ENCODE assay signal across 19 cellular contexts in the genomic region with DNA sequence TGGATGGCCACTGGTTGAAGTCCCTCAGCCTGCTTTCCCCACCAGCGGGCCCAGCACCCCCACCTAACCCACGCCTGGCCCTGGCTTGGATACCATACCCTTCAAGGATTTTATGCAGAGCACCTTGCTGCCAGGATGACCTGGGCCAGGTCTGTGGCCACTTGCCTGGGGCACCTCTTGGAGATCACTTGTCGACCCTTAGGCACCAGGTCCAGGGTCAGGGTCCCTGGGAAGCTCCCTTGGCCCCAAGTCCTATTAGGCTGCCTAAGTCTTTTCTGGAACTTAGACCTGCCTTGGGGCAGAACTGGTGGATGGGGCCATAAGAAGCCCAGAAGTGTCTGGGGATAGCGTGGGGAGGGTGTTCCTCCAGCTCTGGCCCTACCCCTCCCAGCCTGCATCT.
"Had no signal": no experiment of that assay in that cellular context is flagged by ENCODE, and none has a peak within 500 bp of the region (broad histone marks: within the 10 kb centered on the region; RNA-seq: fewer than 3 reads in every experiment).

No MANE protein-coding gene starts in this region.

- H3K4me3 ChIP-seq: esophagus muscularis mucosa, gastrocnemius medialis, heart right ventricle, mucosa of descending colon, testis, transverse colon had no signal

- H3K4me3 Mint-ChIP-seq: naive thymus-derived CD8-positive, alpha-beta T cell; stimulated activated naive B cell treated with anti-CD40 and anti-IgM and Interleukin-4, amounts not matched to agents 10 μg/mL and 1 μg/mL and 100 μg/mL, for 72 hours; stimulated activated naive CD8-positive, alpha-beta T cell treated with anti-CD3 and anti-CD28 coated beads, Interleukin-15, amount 100 ng/mL, for 72 hours had no signal

- H3K4me1 ChIP-seq: esophagus muscularis mucosa, testis had no signal

- H3K9me3 ChIP-seq: gastrocnemius medialis, testis had no signal

- ATAC-seq: effector memory CD8-positive, alpha-beta T cell; left lobe of liver; mucosa of descending colon; naive thymus-derived CD8-positive, alpha-beta T cell; sciatic nerve; stimulated activated naive B cell treated with anti-CD40 and anti-IgM and Interleukin-4, amounts not matched to agents 10 μg/mL and 1 μg/mL and 100 μg/mL, for 72 hours; stimulated activated naive CD8-positive, alpha-beta T cell treated with anti-CD3 and anti-CD28 coated beads, Interleukin-15, amount 100 ng/mL, for 72 hours had no signal

- DNase-seq: effector memory CD8-positive, alpha-beta T cell; heart right ventricle; hypothalamus; islet precursor cell; mucosa of descending colon; naive thymus-derived CD8-positive, alpha-beta T cell; spleen; stimulated activated CD4-positive, alpha-beta T cell treated with anti-CD3 and anti-CD28 coated beads, Interleukin-15, amount 100 ng/mL, for 24 hours; stimulated activated CD4-positive, alpha-beta T cell treated with anti-CD3 and anti-CD28 coated beads, Interleukin-1b, Interleukin-23, amount 100 ng/mL, for 48 hours; stimulated activated CD4-positive, alpha-beta T cell treated with anti-CD3 and anti-CD28 coated beads, Interleukin-4, amount 100 ng/mL, for 24 hours; stimulated activated naive B cell treated with anti-CD40 and anti-IgM and Interleukin-4, amounts not matched to agents 10 μg/mL and 1 μg/mL and 100 μg/mL, for 72 hours; stimulated activated naive CD8-positive, alpha-beta T cell treated with anti-CD3 and anti-CD28 coated beads, Interleukin-15, amount 100 ng/mL, for 72 hours; testis; transverse colon had no signal

- H3K27ac Mint-ChIP-seq: stimulated activated naive B cell treated with anti-CD40 and anti-IgM and Interleukin-4, amounts not matched to agents 10 μg/mL and 1 μg/mL and 100 μg/mL, for 72 hours had no signal

- H3K36me3 Mint-ChIP-seq: stimulated activated naive B cell treated with anti-CD40 and anti-IgM and Interleukin-4, amounts not matched to agents 10 μg/mL and 1 μg/mL and 100 μg/mL, for 72 hours had no signal

- H3K27ac ChIP-seq: epithelial cell of prostate, esophagus muscularis mucosa, gastrocnemius medialis, testis, transverse colon had no signal

- H3K27me3 ChIP-seq: esophagus muscularis mucosa, gastrocnemius medialis, heart right ventricle, spleen, testis, transverse colon had no signal

- H3K27me3 Mint-ChIP-seq: effector memory CD8-positive, alpha-beta T cell; naive thymus-derived CD8-positive, alpha-beta T cell; stimulated activated naive CD8-positive, alpha-beta T cell treated with anti-CD3 and anti-CD28 coated beads, Interleukin-15, amount 100 ng/mL, for 72 hours had no signal

- H3K36me3 ChIP-seq: heart right ventricle, spleen, transverse colon had no signal
